In genomic region chr15:55846108-55846707, GRCh38 we compare ENCODE assay signal across 8 cellular contexts.
A peak's percentile ranks its signal among the peaks of the same experiment; 100 is the strongest.
DNase-seq lines count a peak whose midpoint lies in the region; ATAC-seq and TF ChIP-seq lines count a peak whose summit lies in the region.

No MANE protein-coding gene starts in this region.

- H3K36me3 ChIP-seq in WERI-Rb-1 = peaks cover 1% of the 10 kb centered on the region
- H3K36me3 ChIP-seq in neural cell (ENCODE audit: insufficient read depth, low read length) = no peaks in the 10 kb centered on the region

- H3K27me3 ChIP-seq in WERI-Rb-1 (ENCODE audit: insufficient read depth, low read depth, severe bottlenecking) (no peaks in the 10 kb centered on the region), neural cell (ENCODE audit: insufficient read depth, low read depth, low read length) (no peaks in the 10 kb centered on the region)

- H3K9ac ChIP-seq in neural cell (ENCODE audit: low read length) = no peak overlapping the region

- no peaks in the 10 kb centered on the region for H3K9me2 ChIP-seq in neural cell (ENCODE audit: insufficient read depth, low read length)

- peak; percentile 84 for ATAC-seq in HG02970 (IDR thresholded peaks at IDR 0.05; ENCODE audit: low FRiP score, unreplicated experiment)

- H3K79me2 ChIP-seq in neural cell (replicated peaks; ENCODE audit: insufficient read depth, low read length) = no peaks in the 10 kb centered on the region

- no peaks in the 10 kb centered on the region for H4K20me1 ChIP-seq in neural cell (ENCODE audit: insufficient read depth)

- TF ChIP-seq EP300 in neural cell (conservative IDR thresholded peaks at IDR 0.05; ENCODE audit: poor library complexity, severe bottlenecking) = no peak

- H3K4me3 ChIP-seq in GM12865 (ENCODE audit: low read depth, low read length) (no peak overlapping the region), WERI-Rb-1 (ENCODE audit: low read depth, low read length) (no peak overlapping the region), neural cell (ENCODE audit: low read length) (no peak overlapping the region)

- peak; percentile 83 for TF ChIP-seq CTCF in GM12865 (IDR thresholded peaks at IDR 0.05; ENCODE audit: insufficient read depth, low read depth, low read length, missing control alignments)
- peak; percentile 65 for TF ChIP-seq CTCF in WERI-Rb-1 (IDR thresholded peaks at IDR 0.05; ENCODE audit: low read depth, low read length)
- peak; percentile 79 for TF ChIP-seq CTCF in neural cell (IDR thresholded peaks at IDR 0.05; ENCODE audit: poor library complexity, severe bottlenecking)

- peak; percentile 78 for TF ChIP-seq RAD21 in neural cell (conservative IDR thresholded peaks at IDR 0.05)

- DNase-seq in AG08396 (ENCODE audit: low spot score) = peak; percentile 62
- peak; percentile 86 for DNase-seq in GM12865 (ENCODE audit: low read depth)
- DNase-seq in NCI-H2171 treated with DMSO at 0.1 percent for 48 hours (lab: John Stamatoyannopoulos, UW) = peak; percentile 95
- peak; percentile 66 for DNase-seq in WERI-Rb-1
- peak; percentile 80 for DNase-seq in fibroblast of gingiva (ENCODE audit: low read depth)
- DNase-seq in NK-92 treated with Interleukin-12 subunit alpha and Interleukin-12 subunit beta, amount 100 ng/mL, for 24 hours (lab: John Stamatoyannopoulos, UW) = no peak

- no peaks in the 10 kb centered on the region for H3K9me3 ChIP-seq in WERI-Rb-1 (ENCODE audit: severe bottlenecking)
- H3K9me3 ChIP-seq in neural cell (ENCODE audit: low read length) = no peaks in the 10 kb centered on the region

- H3K27ac ChIP-seq in WERI-Rb-1 (no peak overlapping the region), neural cell (ENCODE audit: low read length) (no peak overlapping the region)

- H3K4me2 ChIP-seq in neural cell (ENCODE audit: low read length) = no peak overlapping the region

- H3F3A ChIP-seq in neural cell (ENCODE audit: insufficient read depth, low read length, poor library complexity, severe bottlenecking) = no peaks in the 10 kb centered on the region

- H2AFZ ChIP-seq in neural cell (ENCODE audit: low read depth, low read length) = no peak overlapping the region

TF ChIP-seq in neural cell, 6 proteins besides CTCF, POLR2A, EP300 and RAD21:
- TF ChIP-seq SMC3 (conservative IDR thresholded peaks at IDR 0.05; ENCODE audit: poor library complexity) (peak; percentile 83), EZH2 (IDR thresholded peaks at IDR 0.05; ENCODE audit: borderline replicate concordance, insufficient read depth, low read length, poor library complexity, severe bottlenecking) (no peak), POLR2AphosphoS5 (IDR thresholded peaks at IDR 0.05) (no peak), MXI1 (conservative IDR thresholded peaks at IDR 0.05; ENCODE audit: poor library complexity, severe bottlenecking) (no peak)
